8 cellular contexts compared by ENCODE assay signal in the genomic region with DNA sequence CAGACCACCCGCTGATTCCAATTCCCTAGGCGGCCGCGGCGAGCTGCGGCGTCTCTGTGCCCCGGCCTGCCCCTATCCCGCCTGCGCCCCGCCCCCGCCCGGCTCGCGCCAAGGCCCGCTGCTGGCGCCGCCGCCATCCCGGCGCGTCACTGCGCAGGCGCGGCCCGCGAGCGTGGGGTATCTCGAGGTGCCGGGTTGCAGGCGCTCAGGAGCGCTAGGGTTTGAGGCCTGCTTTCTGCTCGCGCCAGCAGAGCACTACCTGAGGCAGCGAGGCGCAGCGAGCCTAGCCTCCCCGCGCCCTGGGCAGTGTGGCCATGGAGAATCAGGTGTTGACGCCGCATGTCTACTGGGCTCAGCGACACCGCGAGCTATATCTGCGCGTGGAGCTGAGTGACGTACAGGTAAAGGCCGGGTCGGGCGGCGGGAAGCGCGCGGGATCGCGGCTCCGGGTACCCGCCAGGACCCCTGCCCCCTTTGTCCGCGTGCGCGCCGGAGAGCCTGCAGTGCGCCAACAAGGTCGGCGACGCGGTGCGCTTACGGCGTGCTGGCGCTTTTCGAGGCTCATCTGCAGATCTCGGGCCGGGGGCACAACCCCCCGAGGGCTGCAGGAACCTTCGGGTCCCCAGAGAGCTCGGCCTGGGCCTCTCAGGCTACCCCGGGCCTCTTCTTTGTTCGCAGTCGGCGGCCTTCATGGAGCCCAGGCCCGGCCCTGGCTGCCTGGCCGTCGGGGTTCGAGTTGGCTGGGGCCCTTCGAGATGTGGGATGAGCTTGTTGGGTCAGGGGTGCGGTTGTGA. TPM values are rescaled to one million over a fixed set of nuclear protein-coding genes. Genes with fewer than 3 reads are reported as not detected.
DNase-seq lines count a peak whose midpoint lies in the region; ATAC-seq, FAIRE-seq and TF ChIP-seq lines count a peak whose summit lies in the region.

A gene with protein sequence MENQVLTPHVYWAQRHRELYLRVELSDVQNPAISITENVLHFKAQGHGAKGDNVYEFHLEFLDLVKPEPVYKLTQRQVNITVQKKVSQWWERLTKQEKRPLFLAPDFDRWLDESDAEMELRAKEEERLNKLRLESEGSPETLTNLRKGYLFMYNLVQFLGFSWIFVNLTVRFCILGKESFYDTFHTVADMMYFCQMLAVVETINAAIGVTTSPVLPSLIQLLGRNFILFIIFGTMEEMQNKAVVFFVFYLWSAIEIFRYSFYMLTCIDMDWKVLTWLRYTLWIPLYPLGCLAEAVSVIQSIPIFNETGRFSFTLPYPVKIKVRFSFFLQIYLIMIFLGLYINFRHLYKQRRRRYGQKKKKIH (plus strand): TSS at position 146 of the 794 bp plus-strand sequence. CDS start 169 bp downstream, at position 315.

- no peaks in the 10 kb centered on the region for H3K9me3 Mint-ChIP-seq in CD4-positive, alpha-beta T cell

- intact Hi-C loops in CD4-positive, alpha-beta T cell (cut with DNase I, micrococcal nuclease) = loop anchor here (1.0 kb wide), 1 partner anchor 13 kb away; the partner anchor contains the start of gene DPP8 (in 2 of the 2)

- in situ Hi-C loops in endometrial microvascular endothelial cells (cut with HindIII; ENCODE audit: inconsistent ontology term, low pct_unique_long_range_greater_than_20kb, low sequenced_read_pairs) = no loop called here

- H3K27ac Mint-ChIP-seq in CD4-positive, alpha-beta T cell = peak within 1 kb of the TSS; percentile 49

- no peak for TF ChIP-seq CTCF in CD4-positive, alpha-beta T cell (IDR thresholded peaks at IDR 0.05)

- FAIRE-seq in HTR-8/SVneo (lab: Jason Lieb, UNC) = peak; percentile 51

- 0 to 1% methylated on average over 75 to 84 of the region's 88 CpGs for WGBS in mesodermal cell (ENCODE audit: insufficient coverage in 2 of 2), 2 experiments

- H3K27ac ChIP-seq in CD4-positive, alpha-beta T cell (ENCODE audit: low read depth, low read length) = peak within 1 kb of the TSS; percentile 50
- H3K27ac ChIP-seq in mesodermal cell (ENCODE audit: low read depth, low read length, severe bottlenecking) = peak within 1 kb of the TSS; percentile 90

- H3K36me3 ChIP-seq in mesodermal cell (ENCODE audit: control insufficient read depth, insufficient read depth, low read length) = peaks cover 7% of the 10 kb centered on the region

- peak; percentile 95 for ATAC-seq in CD4-positive, alpha-beta T cell (ENCODE audit: poor library complexity)
- peak; percentile 86 for ATAC-seq in GM19463 (IDR thresholded peaks at IDR 0.05; ENCODE audit: unreplicated experiment)

- peaks cover 35% of the 10 kb centered on the region for H3K4me1 Mint-ChIP-seq in CD4-positive, alpha-beta T cell (ENCODE audit: low read depth)

- H3K9me3 ChIP-seq in CD4-positive, alpha-beta T cell (ENCODE audit: control insufficient read depth, low read length) = no peaks in the 10 kb centered on the region
- H3K9me3 ChIP-seq in mesodermal cell (ENCODE audit: control insufficient read depth, low read length) = no peaks in the 10 kb centered on the region

- H3K4me3 ChIP-seq in mesodermal cell (ENCODE audit: extremely low read depth, insufficient read depth, low read length, poor library complexity, severe bottlenecking) = peak within 1 kb of the TSS; percentile 90

- peak; percentile 78 to 91 (median 86) for DNase-seq in CD4-positive, alpha-beta T cell
- peak; percentile 95 for DNase-seq in HTR-8/SVneo (ENCODE audit: insufficient read length, low spot score)
- DNase-seq in NOMO-1 treated with dmso at 0.1 percent for 144 hours (lab: John Stamatoyannopoulos, UW; ENCODE audit: unreplicated experiment) = peak; percentile 75
- peak; percentile 56 for DNase-seq in activated CD8-positive, alpha-beta memory T cell treated with anti-CD3 and anti-CD28 coated beads, Interleukin-2, amount 50 U/mL, for 1 hour (ENCODE audit: extremely low read depth)
- peak; percentile 74 to 80 for DNase-seq in stimulated activated CD8-positive, alpha-beta memory T cell treated with anti-CD3 and anti-CD28 coated beads, Interleukin-15, amount 100 ng/mL, for 4 hours (ENCODE audit: low read depth in 2 of 2)

- no peaks in the 10 kb centered on the region for H3K27me3 Mint-ChIP-seq in CD4-positive, alpha-beta T cell

- CTCF ChIA-PET in CD4-positive, alpha-beta T cell (lab: Charles Lee) = interaction anchor here (1.0 to 1.6 kb wide), 3 partner anchors 10 to 968 kb away, joined by 3 to 5 read pairs (median 4); no protein-coding TSS in a partner anchor

- peak within 1 kb of the TSS; percentile 87 for H3K4me3 Mint-ChIP-seq in CD4-positive, alpha-beta T cell

- peaks cover 8% of the 10 kb centered on the region for H3K36me3 Mint-ChIP-seq in CD4-positive, alpha-beta T cell (ENCODE audit: low read depth)

- H3K4me1 ChIP-seq in mesodermal cell (ENCODE audit: control insufficient read depth, insufficient read depth, low read length, poor library complexity, severe bottlenecking) = peaks cover 26% of the 10 kb centered on the region

- H3K27me3 ChIP-seq in CD4-positive, alpha-beta T cell (ENCODE audit: control insufficient read depth, insufficient read depth, low read length) = no peaks in the 10 kb centered on the region

- POLR2A ChIA-PET in CD4-positive, alpha-beta T cell (lab: Charles Lee) = interaction anchor here (0.8 to 3.1 kb wide), 11 partner anchors 9 to 339 kb away, joined by 3 to 21 read pairs (median 5); partner anchors contain the start of genes DPP8, INTS14, RAB11A and RNU5B-1

RNA-seq across cellular contexts. Expression of the gene that starts here (rescaled TPM):
- total RNA-seq in CD4-positive, alpha-beta T cell = 10 to 100 TPM; 13.9 to 14.1 TPM
- 89.9 TPM for total RNA-seq in endometrial microvascular endothelial cells (ENCODE audit: inconsistent ontology term)
- polyA plus RNA-seq in mesodermal cell (2013, experiment 1 of 2) = 187 TPM
- polyA plus RNA-seq in mesodermal cell (2013, experiment 2 of 2) = 187 TPM

Comparison
In these comparisons a context has a peak if more than half of its experiments do, and no peak if none do; other contexts are left out.
1. Peak in every context shown above with its lines: DNase-seq, ATAC-seq, H3K4me3 ChIP-seq and H3K27ac ChIP-seq.